ENCODE assay signal across 23 cellular contexts in genomic region chr2:209147981-209148380, GRCh38.
DNase-seq lines count a peak whose midpoint lies in the region; ATAC-seq, FAIRE-seq and TF ChIP-seq lines count a peak whose summit lies in the region.
"Had no signal": no experiment of that assay in that cellular context is flagged by ENCODE, and none has a peak within 500 bp of the region (broad histone marks: within the 10 kb centered on the region; RNA-seq: fewer than 3 reads in every experiment).

No MANE protein-coding gene starts in this region.

- no peaks in the 10 kb centered on the region for H3K9me1 ChIP-seq in keratinocyte (ENCODE audit: control insufficient read depth, extremely low read depth, insufficient read depth, low read length)

- peak; percentile 5 for FAIRE-seq in keratinocyte (lab: Jason Lieb, UNC)
- FAIRE-seq: A549, GM18507, HepG2 had no signal

- DNase-seq in NCI-H82 treated with DMSO at 0.1 percent for 48 hours (lab: John Stamatoyannopoulos, UW; ENCODE audit: unreplicated experiment) (peak; percentile 64), keratinocyte (ENCODE audit: low read depth, low spot score) (no peak), dedifferentiated amniotic fluid mesenchymal stem cell (ENCODE audit: extremely low spot score) (no peak)
- DNase-seq: GM23248, H7, Kasumi-1, NCI-H1092, NCI-H1417 treated with DMSO at 0.1 percent for 48 hours, NCI-H1694 treated with DMSO at 0.1 percent for 48 hours, NCI-H2081, NCI-H2227 treated with DMSO at 0.1 percent for 48 hours, Right ventricle myocardium superior, RPMI8226, SW 1271 had no signal

- H3K27ac ChIP-seq in BLaER1 treated with 17β-estradiol and CSF1 and Interleukin-3, amounts not matched to agents 10 nM and 100 nM = peak overlapping the region in 9 of 11 experiments; percentile 79 to 89 (median 83); a peak in 17 of 22 replicates
- H3K27ac ChIP-seq in KMS-11 (peak overlapping the region; percentile 86; the same call in 1 of the 2 replicates), keratinocyte (ENCODE audit: control insufficient read depth, insufficient read depth, low read length) (no peak overlapping the region)
- H3K27ac ChIP-seq: A549, C4-2B, GM23248, SJSA1 had no signal

- no peak overlapping the region; a peak in 2 of 22 replicates for H3K9ac ChIP-seq in BLaER1 treated with 17β-estradiol and CSF1 and Interleukin-3, amounts not matched to agents 10 nM and 100 nM
- H3K9ac ChIP-seq in KMS-11 = no peak overlapping the region
- H3K9ac ChIP-seq in keratinocyte (ENCODE audit: control insufficient read depth, extremely low read depth, insufficient read depth, low read length) = no peak overlapping the region
- H3K9ac ChIP-seq: GM23248 had no signal

- H3K27me3 ChIP-seq in BLaER1 treated with 17β-estradiol and CSF1 and Interleukin-3, amounts not matched to agents 10 nM and 100 nM = no peaks in the 10 kb centered on the region
- H3K27me3 ChIP-seq in KMS-11 (ENCODE audit: insufficient read depth, low read depth) (no peaks in the 10 kb centered on the region), keratinocyte (ENCODE audit: control insufficient read depth, extremely low read depth, insufficient read depth, low read length) (no peaks in the 10 kb centered on the region)
- H3K27me3 ChIP-seq: SJSA1 had no signal

- dilution Hi-C loops in keratinocyte (cut with MboI; ENCODE audit: extremely low pct_ligation_motif_present, low sequenced_read_pairs) = no loop called here

- H2AFZ ChIP-seq in KMS-11 (ENCODE audit: low read depth) (peak overlapping the region; percentile 75), keratinocyte (ENCODE audit: control insufficient read depth, low read length) (no peak overlapping the region)
- H2AFZ ChIP-seq: GM23248 had no signal

- no peaks in the 10 kb centered on the region for H3K36me3 ChIP-seq in BLaER1 treated with 17β-estradiol and CSF1 and Interleukin-3, amounts not matched to agents 10 nM and 100 nM
- H3K36me3 ChIP-seq in KMS-11 (ENCODE audit: insufficient read depth) (no peaks in the 10 kb centered on the region), keratinocyte (ENCODE audit: control insufficient read depth in 2 of 2, extremely low read depth in 1 of 2, insufficient read depth in 2 of 2, low read length in 2 of 2) (no peaks in the 10 kb centered on the region)
- H3K36me3 ChIP-seq: SJSA1 had no signal

- H3K4me3 ChIP-seq in BLaER1 treated with 17β-estradiol and CSF1 and Interleukin-3, amounts not matched to agents 10 nM and 100 nM = no peak overlapping the region
- H3K4me3 ChIP-seq in KMS-11 (IDR thresholded peaks at IDR 0.05; ENCODE audit: insufficient read depth, low read depth, low read length) = no peak overlapping the region
- H3K4me3 ChIP-seq in keratinocyte (ENCODE audit: control insufficient read depth in 2 of 3, extremely low read depth in 1 of 3, insufficient read depth in 2 of 3, low read depth in 1 of 3, low read length in 3 of 3) = no peak overlapping the region
- H3K4me3 ChIP-seq: A549, GM23248, SJSA1 had no signal

- no peaks in the 10 kb centered on the region for H3K79me2 ChIP-seq in KMS-11 (ENCODE audit: insufficient read depth, low read depth)
- no peaks in the 10 kb centered on the region for H3K79me2 ChIP-seq in keratinocyte (ENCODE audit: control insufficient read depth, insufficient read depth, low read length)

- no peak for TF ChIP-seq CTCF in KMS-11 (conservative IDR thresholded peaks at IDR 0.05; ENCODE audit: low read depth, low read length)
- no peak for TF ChIP-seq CTCF in keratinocyte (optimal IDR thresholded peaks at IDR 0.05 in 1 of 3, IDR thresholded peaks at IDR 0.05 in 1 of 3, conservative IDR thresholded peaks at IDR 0.05 in 1 of 3; ENCODE audit: extremely low read depth in 1 of 3, insufficient read depth in 2 of 3, low read length in 3 of 3)

- H4K20me1 ChIP-seq in BLaER1 treated with 17β-estradiol and CSF1 and Interleukin-3, amounts not matched to agents 10 nM and 100 nM = no peaks in the 10 kb centered on the region
- H4K20me1 ChIP-seq in KMS-11 (ENCODE audit: insufficient read depth) (no peaks in the 10 kb centered on the region), keratinocyte (ENCODE audit: control insufficient read depth, extremely low read depth, insufficient read depth, low read length) (no peaks in the 10 kb centered on the region)

- peak overlapping the region in 5 of 11 experiments; percentile 0 to 88 (median 76); a peak in 8 of 22 replicates for H3K4me2 ChIP-seq in BLaER1 treated with 17β-estradiol and CSF1 and Interleukin-3, amounts not matched to agents 10 nM and 100 nM
- H3K4me2 ChIP-seq in KMS-11 = no peak overlapping the region
- H3K4me2 ChIP-seq in keratinocyte (ENCODE audit: control insufficient read depth, extremely low read depth, insufficient read depth, low read depth, low read length) = no peak overlapping the region
- H3K4me2 ChIP-seq: A549 had no signal

- no peak for ATAC-seq in HG03039 (IDR thresholded peaks at IDR 0.05; ENCODE audit: unreplicated experiment)
- ATAC-seq in HG03378 (IDR thresholded peaks at IDR 0.05; ENCODE audit: unreplicated experiment) = no peak
- ATAC-seq: A549, HepG2 had no signal

- peaks cover 12 to 69% (median 27%) of the 10 kb centered on the region in 10 experiments; a peak in 19 of 20 replicates for H3K4me1 ChIP-seq in BLaER1 treated with 17β-estradiol and CSF1 and Interleukin-3, amounts not matched to agents 10 nM and 100 nM
- peaks cover 35% of the 10 kb centered on the region for H3K4me1 ChIP-seq in KMS-11 (ENCODE audit: low read depth, poor library complexity, severe bottlenecking)
- peaks cover 2% of the 10 kb centered on the region for H3K4me1 ChIP-seq in keratinocyte (ENCODE audit: control insufficient read depth, extremely low read depth, insufficient read depth, low read length)
- H3K4me1 ChIP-seq: A549, SJSA1 had no signal

- H3K9me3 ChIP-seq in BLaER1 treated with 17β-estradiol and CSF1 and Interleukin-3, amounts not matched to agents 10 nM and 100 nM (replicated peaks in 1 of 11) = no peaks in the 10 kb centered on the region
- no peaks in the 10 kb centered on the region for H3K9me3 ChIP-seq in keratinocyte (ENCODE audit: control insufficient read depth, low read depth, low read length)
- H3K9me3 ChIP-seq: A549, SJSA1 had no signal
